Comparison of ENCODE assay signal across 8 cellular contexts in genomic region chr4:169823685-169824084, GRCh38.
A peak's percentile ranks its signal among the peaks of the same experiment; 100 is the strongest.
DNase-seq lines count a peak whose midpoint lies in the region; ATAC-seq and TF ChIP-seq lines count a peak whose summit lies in the region.

No MANE protein-coding gene starts in this region.

- H3K27me3 Mint-ChIP-seq in activated CD4-positive, alpha-beta T cell treated with anti-CD3 and anti-CD28 coated beads for 36 hours: no peaks in the 10 kb centered on the region
- no peaks in the 10 kb centered on the region for H3K27me3 Mint-ChIP-seq in osteocyte (ENCODE audit: unreplicated experiment)

- H3K36me3 ChIP-seq in SK-N-MC (ENCODE audit: insufficient read depth, low read length) (no peaks in the 10 kb centered on the region), stomach (no peaks in the 10 kb centered on the region)

- H3K27ac ChIP-seq in SK-N-MC (no peak overlapping the region), stomach (no peak overlapping the region)

- H3K9me3 Mint-ChIP-seq in activated CD4-positive, alpha-beta T cell treated with anti-CD3 and anti-CD28 coated beads for 36 hours (ENCODE audit: low read depth): no peaks in the 10 kb centered on the region
- no peaks in the 10 kb centered on the region for H3K9me3 Mint-ChIP-seq in osteocyte (ENCODE audit: unreplicated experiment)

- TF ChIP-seq POLR2A in stomach (IDR thresholded peaks at IDR 0.05): no peak

- H3K9me3 ChIP-seq in SK-N-MC (ENCODE audit: low read depth, low read length): no peaks in the 10 kb centered on the region
- no peaks in the 10 kb centered on the region for H3K9me3 ChIP-seq in stomach

- no peak for TF ChIP-seq CTCF in fibroblast of villous mesenchyme (IDR thresholded peaks at IDR 0.05; ENCODE audit: insufficient read depth, low read depth, low read length)
- no peak for TF ChIP-seq CTCF in osteocyte (IDR thresholded peaks at IDR 0.05)
- no peak for TF ChIP-seq CTCF in stomach (IDR thresholded peaks at IDR 0.05)

- H3K4me1 ChIP-seq in stomach: no peaks in the 10 kb centered on the region

- CTCF ChIA-PET in activated CD4-positive, alpha-beta T cell treated with anti-CD3 and anti-CD28 coated beads for 36 hours (lab: Charles Lee): interaction anchor here (1.0 to 1.9 kb wide), 2 partner anchors 12 to 13 kb away, joined by 3 to 7 read pairs; no protein-coding TSS in a partner anchor

- no peaks in the 10 kb centered on the region for H3K36me3 Mint-ChIP-seq in activated CD4-positive, alpha-beta T cell treated with anti-CD3 and anti-CD28 coated beads for 36 hours (ENCODE audit: low read depth)
- H3K36me3 Mint-ChIP-seq in osteocyte (ENCODE audit: unreplicated experiment): no peaks in the 10 kb centered on the region

- intact Hi-C loops in activated CD4-positive, alpha-beta T cell treated with anti-CD3 and anti-CD28 coated beads for 36 hours (cut with DNase I, micrococcal nuclease): no loop called here
- intact Hi-C loops in stomach (cut with DNase I; ENCODE audit: low total_unique reads): no loop called here

- peaks cover 0 to 11% (median 0%) of the 10 kb centered on the region in 3 donors for H3K27me3 ChIP-seq in stomach

- POLR2A ChIA-PET in activated CD4-positive, alpha-beta T cell treated with anti-CD3 and anti-CD28 coated beads for 36 hours (lab: Charles Lee): no interaction called here

- ATAC-seq in activated CD4-positive, alpha-beta T cell treated with anti-CD3 and anti-CD28 coated beads for 36 hours: peak; percentile 16
- no peak for ATAC-seq in HG03025 (IDR thresholded peaks at IDR 0.05; ENCODE audit: low FRiP score, unreplicated experiment)

- DNase-seq in activated CD4-positive, alpha-beta T cell treated with anti-CD3 and anti-CD28 coated beads for 36 hours: peak; percentile 34
- DNase-seq in activated CD4-positive, alpha-beta T cell treated with anti-CD3 and anti-CD28 coated beads, Interleukin-2, amount 50 U/mL, for 4 hours: no peak
- DNase-seq in SK-N-MC (ENCODE audit: low read depth, low spot score): peak; percentile 50
- DNase-seq in fibroblast of villous mesenchyme (ENCODE audit: low read depth): peak; percentile 58
- DNase-seq in stimulated activated CD8-positive, alpha-beta memory T cell treated with anti-CD3 and anti-CD28 coated beads, Interleukin-4, amount 100 ng/mL, for 48 hours: peak; percentile 24
- DNase-seq in osteocyte (ENCODE audit: extremely low spot score, unreplicated experiment): no peak
- no peak for DNase-seq in stomach

- H3K4me3 Mint-ChIP-seq in activated CD4-positive, alpha-beta T cell treated with anti-CD3 and anti-CD28 coated beads for 36 hours: no peak overlapping the region
- no peak overlapping the region for H3K4me3 Mint-ChIP-seq in osteocyte (ENCODE audit: unreplicated experiment)

- H3K4me1 Mint-ChIP-seq in activated CD4-positive, alpha-beta T cell treated with anti-CD3 and anti-CD28 coated beads for 36 hours: peaks cover 4% of the 10 kb centered on the region
- no peaks in the 10 kb centered on the region for H3K4me1 Mint-ChIP-seq in osteocyte (ENCODE audit: unreplicated experiment)

- H3K9ac ChIP-seq in SK-N-MC (ENCODE audit: insufficient read length): no peak overlapping the region

- TF ChIP-seq EP300 in stomach (IDR thresholded peaks at IDR 0.05): no peak

- H3K4me3 ChIP-seq in SK-N-MC (no peak overlapping the region), fibroblast of villous mesenchyme (ENCODE audit: low read depth, low read length) (no peak overlapping the region), stomach (no peak overlapping the region)

- 17 to 27% (median 20%) methylated on average over 7 of the region's 7 CpGs for WGBS in stomach, 5 donors

- no peak overlapping the region for H3K27ac Mint-ChIP-seq in activated CD4-positive, alpha-beta T cell treated with anti-CD3 and anti-CD28 coated beads for 36 hours
- no peak overlapping the region for H3K27ac Mint-ChIP-seq in osteocyte (ENCODE audit: unreplicated experiment)

Comparison
In these comparisons a context has a peak if more than half of its experiments do, and no peak if none do; other contexts are left out.
1. DNase-seq: peak in activated CD4-positive, alpha-beta T cell treated with anti-CD3 and anti-CD28 coated beads for 36 hours (single experiment), SK-N-MC (single experiment), fibroblast of villous mesenchyme (single experiment) and stimulated activated CD8-positive, alpha-beta memory T cell treated with anti-CD3 and anti-CD28 coated beads, Interleukin-4, amount 100 ng/mL, for 48 hours (single experiment); none in activated CD4-positive, alpha-beta T cell treated with anti-CD3 and anti-CD28 coated beads, Interleukin-2, amount 50 U/mL, for 4 hours (0 of 2), osteocyte (single experiment) and stomach (single experiment).